Comparison of ENCODE assay signal across 8 cellular contexts in genomic region chr5:123367739-123368138, GRCh38. TPM values are rescaled to one million over a fixed set of nuclear protein-coding genes. Genes with fewer than 3 reads are reported as not detected.
A peak's percentile ranks its signal among the peaks of the same experiment; 100 is the strongest.
DNase-seq lines count a peak whose midpoint lies in the region; ATAC-seq and TF ChIP-seq lines count a peak whose summit lies in the region.

No MANE protein-coding gene starts in this region.

- BruUV-seq in Panc1 (replicated peaks; lab: Mats Ljungman, UMichigan) = no TSS peak

- H3K36me3 ChIP-seq in Panc1 (ENCODE audit: control insufficient read depth, insufficient read depth, low read length) (peaks cover 10% of the 10 kb centered on the region), tibial nerve (peaks cover 0 to 30% (median 0%) of the 10 kb centered on the region in 3 donors)

- H3K27me3 Mint-ChIP-seq in activated CD8-positive, alpha-beta T cell treated with anti-CD3 and anti-CD28 coated beads for 36 hours = no peaks in the 10 kb centered on the region
- H3K27me3 Mint-ChIP-seq in activated CD8-positive, alpha-beta T cell treated with anti-CD3 and anti-CD28 coated beads, Interleukin-2, amount 10 ng/mL, durations not matched to agents 7 days and 5 days (ENCODE audit: low read depth) = no peaks in the 10 kb centered on the region

- H3K27ac Mint-ChIP-seq in activated CD8-positive, alpha-beta T cell treated with anti-CD3 and anti-CD28 coated beads for 36 hours = no peak overlapping the region
- no peak overlapping the region for H3K27ac Mint-ChIP-seq in activated CD8-positive, alpha-beta T cell treated with anti-CD3 and anti-CD28 coated beads, Interleukin-2, amount 10 ng/mL, durations not matched to agents 7 days and 5 days

- H3K9me3 ChIP-seq in Panc1 (ENCODE audit: control insufficient read depth, insufficient read depth, low read depth, low read length) (no peaks in the 10 kb centered on the region), tibial nerve (no peaks in the 10 kb centered on the region)

- no peak for TF ChIP-seq EP300 in tibial nerve (IDR thresholded peaks at IDR 0.05)

- peak; percentile 38 for TF ChIP-seq CTCF in activated CD8-positive, alpha-beta T cell treated with anti-CD3 and anti-CD28 coated beads for 36 hours (IDR thresholded peaks at IDR 0.05)
- TF ChIP-seq CTCF in Panc1 (IDR thresholded peaks at IDR 0.05) (peak; percentile 36; the same call in 1 of the 2 replicates), fibroblast of pulmonary artery (IDR thresholded peaks at IDR 0.05; ENCODE audit: low read length, missing control alignments) (peak; percentile 43), tibial nerve (IDR thresholded peaks at IDR 0.05) (peak in 3 of 5 experiments; percentile 20 to 33 (median 22))

- 79 to 83% methylated on average over 1 of the region's 1 CpG for WGBS in tibial nerve, 2 donors

- no peak for ATAC-seq in activated CD8-positive, alpha-beta T cell treated with anti-CD3 and anti-CD28 coated beads for 36 hours
- ATAC-seq in activated CD8-positive, alpha-beta T cell treated with anti-CD3 and anti-CD28 coated beads, Interleukin-2, amount 10 ng/mL, durations not matched to agents 7 days and 5 days = no peak
- ATAC-seq in Panc1 = no peak
- ATAC-seq in GM19328 (IDR thresholded peaks at IDR 0.05; ENCODE audit: unreplicated experiment) = no peak
- ATAC-seq in GM18517 (IDR thresholded peaks at IDR 0.05; ENCODE audit: unreplicated experiment) = no peak

- intact Hi-C loops in activated CD8-positive, alpha-beta T cell treated with anti-CD3 and anti-CD28 coated beads for 36 hours (cut with micrococcal nuclease) = no loop called here
- intact Hi-C loops in Panc1 (cut with micrococcal nuclease; ENCODE audit: unreplicated experiment) = loop anchor here (5.0 kb wide), 1 partner anchor 850 kb away; no protein-coding TSS in a partner anchor

- no peak for TF ChIP-seq POLR2A in tibial nerve (IDR thresholded peaks at IDR 0.05)

- CTCF ChIA-PET in activated CD8-positive, alpha-beta T cell treated with anti-CD3 and anti-CD28 coated beads for 36 hours (lab: Charles Lee) = interaction anchor here (0.7 to 1.6 kb wide), 4 partner anchors 8 to 244 kb away, joined by 3 to 4 read pairs (median 4); no protein-coding TSS in a partner anchor
- CTCF ChIA-PET in activated CD8-positive, alpha-beta T cell treated with anti-CD3 and anti-CD28 coated beads, Interleukin-2, amount 10 ng/mL, durations not matched to agents 7 days and 5 days (lab: Charles Lee) = interaction anchor here (0.7 to 1.5 kb wide), 5 partner anchors 55 to 471 kb away, joined by 3 to 5 read pairs (median 4); partner anchors contain the start of gene CEP120
- CTCF ChIA-PET in Panc1 (lab: Charles Lee) = no interaction called here

- POLR2A ChIA-PET in activated CD8-positive, alpha-beta T cell treated with anti-CD3 and anti-CD28 coated beads for 36 hours (lab: Charles Lee) = no interaction called here
- POLR2A ChIA-PET in activated CD8-positive, alpha-beta T cell treated with anti-CD3 and anti-CD28 coated beads, Interleukin-2, amount 10 ng/mL, durations not matched to agents 7 days and 5 days (lab: Charles Lee) = no interaction called here
- POLR2A ChIA-PET in Panc1 (lab: Charles Lee) = no interaction called here

- H3K4me1 Mint-ChIP-seq in activated CD8-positive, alpha-beta T cell treated with anti-CD3 and anti-CD28 coated beads for 36 hours (ENCODE audit: low read depth) = no peaks in the 10 kb centered on the region
- H3K4me1 Mint-ChIP-seq in activated CD8-positive, alpha-beta T cell treated with anti-CD3 and anti-CD28 coated beads, Interleukin-2, amount 10 ng/mL, durations not matched to agents 7 days and 5 days (ENCODE audit: low read depth) = no peaks in the 10 kb centered on the region

- no peak overlapping the region for H3K27ac ChIP-seq in Panc1 (ENCODE audit: low read length)
- no peak overlapping the region for H3K27ac ChIP-seq in tibial nerve

- peaks cover 26% of the 10 kb centered on the region for H3K36me3 Mint-ChIP-seq in activated CD8-positive, alpha-beta T cell treated with anti-CD3 and anti-CD28 coated beads for 36 hours (ENCODE audit: low read depth)
- peaks cover 32% of the 10 kb centered on the region for H3K36me3 Mint-ChIP-seq in activated CD8-positive, alpha-beta T cell treated with anti-CD3 and anti-CD28 coated beads, Interleukin-2, amount 10 ng/mL, durations not matched to agents 7 days and 5 days (ENCODE audit: low read depth)

- DNase-seq in activated CD8-positive, alpha-beta T cell treated with anti-CD3 and anti-CD28 coated beads for 36 hours = no peak
- no peak for DNase-seq in activated CD8-positive, alpha-beta T cell treated with anti-CD3 and anti-CD28 coated beads, Interleukin-2, amount 10 ng/mL, durations not matched to agents 7 days and 5 days
- DNase-seq in Panc1 (ENCODE audit: low read depth, low spot score) (no peak), fibroblast of pulmonary artery (ENCODE audit: low read depth) (peak; percentile 46), tibial nerve (ENCODE audit: low spot score in 2 of 2) (no peak), activated T-cell treated with anti-CD3 and anti-CD28 coated beads for 4 hours (no peak)

- H3K27me3 ChIP-seq in Panc1 (ENCODE audit: control insufficient read depth, insufficient read depth, low read length) (no peaks in the 10 kb centered on the region), tibial nerve (no peaks in the 10 kb centered on the region)

- H3K4me1 ChIP-seq in Panc1 (ENCODE audit: control insufficient read depth, insufficient read depth, low read length) (no peaks in the 10 kb centered on the region), tibial nerve (peaks cover 0 to 21% (median 5%) of the 10 kb centered on the region in 4 donors)

- in situ Hi-C loops in Panc1 (cut with HindIII; ENCODE audit: low pct_unique_long_range_greater_than_20kb, low sequenced_read_pairs) = no loop called here

- H3K4me3 ChIP-seq in Panc1 (ENCODE audit: low read depth in 2 of 2, low read length in 2 of 2) (no peak overlapping the region), fibroblast of pulmonary artery (replicated peaks; ENCODE audit: low read depth, low read length) (no peak overlapping the region), tibial nerve (no peak overlapping the region)

- no peaks in the 10 kb centered on the region for H3K9me3 Mint-ChIP-seq in activated CD8-positive, alpha-beta T cell treated with anti-CD3 and anti-CD28 coated beads for 36 hours
- H3K9me3 Mint-ChIP-seq in activated CD8-positive, alpha-beta T cell treated with anti-CD3 and anti-CD28 coated beads, Interleukin-2, amount 10 ng/mL, durations not matched to agents 7 days and 5 days (ENCODE audit: insufficient read depth) = no peaks in the 10 kb centered on the region

- no peak overlapping the region for H3K4me3 Mint-ChIP-seq in activated CD8-positive, alpha-beta T cell treated with anti-CD3 and anti-CD28 coated beads for 36 hours
- no peak overlapping the region for H3K4me3 Mint-ChIP-seq in activated CD8-positive, alpha-beta T cell treated with anti-CD3 and anti-CD28 coated beads, Interleukin-2, amount 10 ng/mL, durations not matched to agents 7 days and 5 days

RNA-seq across cellular contexts. Expression of gene CEP120, which starts 55.5 kb away (rescaled TPM):
- total RNA-seq in activated CD8-positive, alpha-beta T cell treated with anti-CD3 and anti-CD28 coated beads for 36 hours = 10 to 100 TPM; 22.6 to 28.3 TPM
- total RNA-seq in activated CD8-positive, alpha-beta T cell treated with anti-CD3 and anti-CD28 coated beads, Interleukin-2, amount 10 ng/mL, durations not matched to agents 7 days and 5 days = 10 to 100 TPM; 22.3 to 27.6 TPM
- total RNA-seq in Panc1 (2021; ENCODE audit: unreplicated experiment) (20.1 TPM), tibial nerve (10 to 100 TPM; 15.9 to 31.5 (median 23.6) TPM)
- polyA plus RNA-seq in Panc1 (2012; ENCODE audit: insufficient read length) = 8.4 TPM
